1 cellular context compared by ENCODE assay signal in genomic region chr11:46597155-46597554, GRCh38.
TF ChIP-seq lines count a peak whose summit lies in the region.

No MANE protein-coding gene starts in this region.

TF ChIP-seq in HepG2, 621 proteins besides CTCF, POLR2A, EP300 and RAD21 (continued from another document and continues in another):
- TF ChIP-seq ZBTB40 (IDR thresholded peaks at IDR 0.05) (no peak), ZBTB40 (CRISPR knock-in tag; IDR thresholded peaks at IDR 0.05) (no peak), ZEB1 (IDR thresholded peaks at IDR 0.05; ENCODE audit: insufficient replicate concordance, low read depth) (peak; percentile 97), XBP1 (CRISPR knock-in tag; IDR thresholded peaks at IDR 0.05) (no peak), ZC3H4 (CRISPR knock-in tag; IDR thresholded peaks at IDR 0.05; ENCODE audit: borderline replicate concordance) (no peak), ZBTB42 (CRISPR knock-in tag; IDR thresholded peaks at IDR 0.05) (no peak), ZNF33A (CRISPR knock-in tag; IDR thresholded peaks at IDR 0.05; ENCODE audit: borderline replicate concordance) (no peak), ZNF552 (CRISPR knock-in tag; IDR thresholded peaks at IDR 0.05; ENCODE audit: borderline replicate concordance) (no peak), GTF3A (CRISPR knock-in tag; conservative IDR thresholded peaks at IDR 0.05) (no peak), ZNF383 (CRISPR knock-in tag; IDR thresholded peaks at IDR 0.05; ENCODE audit: borderline replicate concordance) (no peak), HDAC2 (CRISPR knock-in tag; IDR thresholded peaks at IDR 0.05) (peak; percentile 73), AHR (CRISPR knock-in tag; IDR thresholded peaks at IDR 0.05) (no peak), NFAT5 (CRISPR knock-in tag; IDR thresholded peaks at IDR 0.05) (no peak), WIZ (CRISPR knock-in tag; IDR thresholded peaks at IDR 0.05) (no peak), ZNF768 (CRISPR knock-in tag; IDR thresholded peaks at IDR 0.05) (no peak), HNF4G (IDR thresholded peaks at IDR 0.05; ENCODE audit: borderline replicate concordance, low read depth, low read length) (peak; percentile 71; the same call in 1 of the 2 replicates), HNF4G (CRISPR knock-in tag; IDR thresholded peaks at IDR 0.05; ENCODE audit: borderline replicate concordance, low read depth) (no peak), ZNF143 (CRISPR knock-in tag; IDR thresholded peaks at IDR 0.05) (no peak), PAF1 (CRISPR knock-in tag; IDR thresholded peaks at IDR 0.05) (no peak), GFI1 (CRISPR knock-in tag; IDR thresholded peaks at IDR 0.05; ENCODE audit: borderline replicate concordance) (peak; percentile 99), ATF5 (CRISPR knock-in tag; IDR thresholded peaks at IDR 0.05; ENCODE audit: low read depth) (no peak), GATA4 (IDR thresholded peaks at IDR 0.05; ENCODE audit: borderline replicate concordance, low read depth) (no peak), POLR2AphosphoS5 (IDR thresholded peaks at IDR 0.05; ENCODE audit: low read depth, low read length) (no peak), SAP130 (CRISPR knock-in tag; IDR thresholded peaks at IDR 0.05; ENCODE audit: low read depth) (peak; percentile 67), SYNCRIP (IDR thresholded peaks at IDR 0.05; ENCODE audit: insufficient read depth, low read depth, low read length) (no peak), SKI (IDR thresholded peaks at IDR 0.05; ENCODE audit: partially characterized antibody) (no peak), THAP11 (CRISPR knock-in tag; IDR thresholded peaks at IDR 0.05) (peak; percentile 19; the same call in 1 of the 2 replicates), ZNF34 (CRISPR knock-in tag; IDR thresholded peaks at IDR 0.05; ENCODE audit: borderline replicate concordance) (no peak), ZBTB3 (CRISPR knock-in tag; IDR thresholded peaks at IDR 0.05; ENCODE audit: borderline replicate concordance, low read depth) (no peak), BRCA1 (CRISPR knock-in tag; IDR thresholded peaks at IDR 0.05) (no peak), KAT2B (IDR thresholded peaks at IDR 0.05; ENCODE audit: borderline replicate concordance, low read depth, low read length) (no peak), FOXC1 (CRISPR knock-in tag; IDR thresholded peaks at IDR 0.05; ENCODE audit: borderline replicate concordance) (no peak), ZFYVE20 (CRISPR knock-in tag; IDR thresholded peaks at IDR 0.05; ENCODE audit: borderline replicate concordance, low read depth) (no peak), RCOR2 (CRISPR knock-in tag; IDR thresholded peaks at IDR 0.05) (peak; percentile 55; the same call in 1 of the 2 replicates), PRMT3 (CRISPR knock-in tag; IDR thresholded peaks at IDR 0.05; ENCODE audit: borderline replicate concordance, low read depth) (no peak), NRL (CRISPR knock-in tag; IDR thresholded peaks at IDR 0.05; ENCODE audit: borderline replicate concordance) (no peak), MXI1 (IDR thresholded peaks at IDR 0.05; ENCODE audit: borderline replicate concordance, low read depth, low read length) (peak; percentile 48; the same call in 1 of the 3 replicates), ARID4A (CRISPR knock-in tag; IDR thresholded peaks at IDR 0.05; ENCODE audit: borderline replicate concordance) (peak; percentile 46; the same call in 1 of the 2 replicates), HOXA3 (CRISPR knock-in tag; IDR thresholded peaks at IDR 0.05) (no peak; the same call in 1 of the 2 replicates), HNRNPH1 (optimal IDR thresholded peaks at IDR 0.05; ENCODE audit: low read depth, low read length) (no peak), ZNF574 (CRISPR knock-in tag; IDR thresholded peaks at IDR 0.05) (no peak)
